29 cellular contexts compared by ENCODE assay signal in genomic region chr7:37984775-37985390, GRCh38.
"Had no signal": no experiment of that assay in that cellular context is flagged by ENCODE, and none has a peak within 500 bp of the region (broad histone marks: within the 10 kb centered on the region; RNA-seq: fewer than 3 reads in every experiment).

No MANE protein-coding gene starts in this region.

- ATAC-seq: activated T-cell treated with anti-CD3 and anti-CD28 coated beads, Interleukin-2, amount 50 U/mL, for 72 hours; body of pancreas; gastroesophageal sphincter; left lung; lower lobe of right lung; natural killer cell treated with Interleukin-12 subunit alpha and Interleukin-12 subunit beta and Interleukin-15 and Interleukin-18, amount 100 ng/mL, for 72 hours; pancreas had no signal

- FAIRE-seq: colon, pancreas, TTC549 had no signal

- H3K27ac Mint-ChIP-seq: activated naive CD8-positive, alpha-beta T cell; activated T-cell treated with anti-CD3 and anti-CD28 coated beads, Interleukin-2, amount 50 U/mL, for 72 hours; natural killer cell treated with Interleukin-12 subunit alpha and Interleukin-12 subunit beta and Interleukin-15 and Interleukin-18, amount 100 ng/mL, for 72 hours; T-helper 1 cell treated with Interleukin-12 subunit alpha and Interleukin-12 subunit beta and Interleukin-4 antibody, amounts not matched to agents 30 μg/mL and 1 μg/mL, for 36 hours had no signal

- H3K9me3 Mint-ChIP-seq: activated T-cell treated with anti-CD3 and anti-CD28 coated beads, Interleukin-2, amount 50 U/mL, for 72 hours; natural killer cell treated with Interleukin-12 subunit alpha and Interleukin-12 subunit beta and Interleukin-15 and Interleukin-18, amount 100 ng/mL, for 72 hours; T-helper 1 cell treated with Interleukin-12 subunit alpha and Interleukin-12 subunit beta and Interleukin-4 antibody, amounts not matched to agents 30 μg/mL and 1 μg/mL, for 36 hours had no signal

- H3K36me3 ChIP-seq: esophagus squamous epithelium, gastroesophageal sphincter, left lung, lower lobe of right lung, pancreas, prostate gland, tibial nerve had no signal

- H3K9me3 ChIP-seq: body of pancreas, esophagus squamous epithelium, gastroesophageal sphincter, left lung, lower lobe of right lung, pancreas, prostate gland, tibial nerve had no signal

- H3K4me3 ChIP-seq: body of pancreas, esophagus squamous epithelium, gastroesophageal sphincter, left lung, lower lobe of right lung, pancreas, prostate gland, tibial nerve had no signal

- DNase-seq: activated CD4-positive, alpha-beta T cell treated with anti-CD3 and anti-CD28 coated beads for 4 hours; activated CD4-positive, alpha-beta T cell treated with anti-CD3 and anti-CD28 coated beads, Interleukin-2, amount 50 U/mL, for 4 hours; activated effector memory CD4-positive, alpha-beta T cell treated with Interleukin-2 at 50 U/mL for 16 hours; activated naive CD4-positive, alpha-beta T cell treated with Interleukin-2 at 50 U/mL for 16 hours; activated T-cell treated with anti-CD3 and anti-CD28 coated beads for 4 hours; activated T-cell treated with anti-CD3 and anti-CD28 coated beads, Interleukin-2, amount 50 U/mL, for 72 hours; anterior cingulate cortex; body of pancreas; dermis blood vessel endothelial cell; effector CD4-positive, alpha-beta T cell; esophagus squamous epithelium; hypothalamus; left lung; lower lobe of right lung; mesenchymal stem cell; pancreas; retina; stimulated activated naive CD4-positive, alpha-beta T cell; T-helper 9 cell had no signal

- H3K27ac ChIP-seq: body of pancreas, epithelial cell of prostate, esophagus squamous epithelium, gastroesophageal sphincter, left lung, lower lobe of right lung, pancreas, prostate gland, VCaP had no signal

- H3K36me3 Mint-ChIP-seq: activated naive CD8-positive, alpha-beta T cell; natural killer cell treated with Interleukin-12 subunit alpha and Interleukin-12 subunit beta and Interleukin-15 and Interleukin-18, amount 100 ng/mL, for 72 hours had no signal

- H3K4me3 Mint-ChIP-seq: activated naive CD8-positive, alpha-beta T cell; activated T-cell treated with anti-CD3 and anti-CD28 coated beads, Interleukin-2, amount 50 U/mL, for 72 hours; natural killer cell treated with Interleukin-12 subunit alpha and Interleukin-12 subunit beta and Interleukin-15 and Interleukin-18, amount 100 ng/mL, for 72 hours; T-helper 1 cell treated with Interleukin-12 subunit alpha and Interleukin-12 subunit beta and Interleukin-4 antibody, amounts not matched to agents 30 μg/mL and 1 μg/mL, for 36 hours had no signal

- H3K4me1 ChIP-seq: esophagus squamous epithelium, gastroesophageal sphincter, prostate gland had no signal

- H3K27me3 ChIP-seq: body of pancreas, esophagus squamous epithelium, gastroesophageal sphincter, left lung, pancreas, tibial nerve had no signal
